In genomic region chr1:215052656-215053055, GRCh38 we compare ENCODE assay signal across 37 cellular contexts. TPM values are rescaled to one million over a fixed set of nuclear protein-coding genes. Genes with fewer than 3 reads are reported as not detected.
A peak's percentile ranks its signal among the peaks of the same experiment; 100 is the strongest.
DNase-seq lines count a peak whose midpoint lies in the region; ATAC-seq and TF ChIP-seq lines count a peak whose summit lies in the region.
"Had no signal": no experiment of that assay in that cellular context is flagged by ENCODE, and none has a peak within 500 bp of the region (broad histone marks: within the 10 kb centered on the region; RNA-seq: fewer than 3 reads in every experiment).

No MANE protein-coding gene starts in this region.

- CTCF ChIA-PET in A673 (lab: Charles Lee) = no interaction called here

- H3K9me3 ChIP-seq in A673 (ENCODE audit: low read depth, low read length, poor library complexity, severe bottlenecking) = no peaks in the 10 kb centered on the region
- H3K9me3 ChIP-seq: A549, gastrocnemius medialis, mucosa of descending colon, sigmoid colon, stomach, thyroid gland, uterus had no signal

- TF ChIP-seq CTCF in AG10803 (conservative IDR thresholded peaks at IDR 0.05; ENCODE audit: low read length) (no peak), HFFc6 (IDR thresholded peaks at IDR 0.05) (no peak), astrocyte of the cerebellum (IDR thresholded peaks at IDR 0.05; ENCODE audit: low read depth, low read length, missing control alignments) (no peak), foreskin keratinocyte (conservative IDR thresholded peaks at IDR 0.05) (no peak), A673 (conservative IDR thresholded peaks at IDR 0.05; ENCODE audit: low read depth, low read length) (no peak), endothelial cell (IDR thresholded peaks at IDR 0.05; ENCODE audit: unreplicated experiment) (no peak)

- no peaks in the 10 kb centered on the region for H3K36me3 ChIP-seq in A673 (ENCODE audit: insufficient read depth, low read length, poor library complexity, severe bottlenecking)
- H3K36me3 ChIP-seq: gastrocnemius medialis, sigmoid colon, stomach, thyroid gland, uterus had no signal

- H3K4me3 Mint-ChIP-seq in HFFc6 (peak overlapping the region; percentile 4), endothelial cell (ENCODE audit: unreplicated experiment) (no peak overlapping the region)
- H3K4me3 Mint-ChIP-seq: activated T-helper 17 cell treated with anti-CD3 and anti-CD28 coated beads, Interleukin-2, amount 50 U/mL, for 72 hours; natural killer cell had no signal

- no peaks in the 10 kb centered on the region for H3K9me3 Mint-ChIP-seq in HFFc6
- H3K9me3 Mint-ChIP-seq in endothelial cell (ENCODE audit: unreplicated experiment) = no peaks in the 10 kb centered on the region
- H3K9me3 Mint-ChIP-seq: activated T-helper 17 cell treated with anti-CD3 and anti-CD28 coated beads, Interleukin-2, amount 50 U/mL, for 72 hours had no signal

- in situ Hi-C loops in astrocyte of the cerebellum (cut with HindIII; ENCODE audit: low sequenced_read_pairs) = no loop called here

- H3K36me3 Mint-ChIP-seq in HFFc6 (ENCODE audit: low read depth) = peaks cover 43% of the 10 kb centered on the region
- no peaks in the 10 kb centered on the region for H3K36me3 Mint-ChIP-seq in endothelial cell (ENCODE audit: low read depth, unreplicated experiment)

- peak; percentile 93 for DNase-seq in AG10803 (ENCODE audit: low read depth)
- peak; percentile 63 for DNase-seq in HFFc6
- peak; percentile 38 for DNase-seq in astrocyte of the cerebellum (ENCODE audit: low read depth)
- no peak for DNase-seq in foreskin keratinocyte
- no peak for DNase-seq in NCI-H774 (lab: John Stamatoyannopoulos, UW)
- DNase-seq in activated CD4-positive, alpha-beta T cell treated with anti-CD3 and anti-CD28 coated beads, Interleukin-2, amount 50 U/mL, for 48 hours = no peak
- no peak for DNase-seq in A673 (ENCODE audit: low spot score)
- DNase-seq in endothelial cell (ENCODE audit: low spot score) = no peak
- DNase-seq: activated naive CD4-positive, alpha-beta T cell treated with anti-CD3 and anti-CD28 coated beads, Interleukin-2, amount 50 U/mL, for 16 hours; caudate nucleus; COR-L47; effector CD8-positive, alpha-beta T cell; gastrocnemius medialis; hypothalamus; left cardiac atrium; MM.1S; mucosa of descending colon; natural killer cell; NCI-H1930; NCI-H2171 treated with DMSO at 0.1 percent for 48 hours; NCI-H510A; occipital lobe; OCI-M1; sigmoid colon; stimulated activated CD4-positive, alpha-beta T cell treated with anti-CD3 and anti-CD28 coated beads, Interleukin-4, amount 100 ng/mL, for 1 hour; stomach; thyroid gland; uterus had no signal

- ATAC-seq in foreskin keratinocyte = peak; percentile 12
- ATAC-seq: A549; activated T-helper 17 cell treated with anti-CD3 and anti-CD28 coated beads, Interleukin-2, amount 50 U/mL, for 72 hours; gastrocnemius medialis; K562; left cardiac atrium; mucosa of descending colon; natural killer cell had no signal

- H3K27me3 ChIP-seq in foreskin keratinocyte (no peaks in the 10 kb centered on the region), A673 (replicated peaks; ENCODE audit: insufficient read depth, low read depth, low read length, poor library complexity) (peaks cover 28% of the 10 kb centered on the region)
- H3K27me3 ChIP-seq: gastrocnemius medialis, stomach, thyroid gland, uterus had no signal

- POLR2A ChIA-PET in A673 (lab: Charles Lee; ENCODE audit: low non-redundant PET) = no interaction called here

- H3K4me3 ChIP-seq in AG10803 (ENCODE audit: low read length) (no peak overlapping the region), astrocyte of the cerebellum (ENCODE audit: low read depth, low read length) (no peak overlapping the region), A673 (ENCODE audit: low read depth, low read length, poor library complexity, severe bottlenecking) (no peak overlapping the region)
- H3K4me3 ChIP-seq: A549, coronary artery, gastrocnemius medialis, K562, mucosa of descending colon, sigmoid colon, stomach, thyroid gland, uterus had no signal

- no peak overlapping the region for H3K27ac ChIP-seq in foreskin keratinocyte
- H3K27ac ChIP-seq in A673 (ENCODE audit: low read depth, low read length, poor library complexity, severe bottlenecking) = no peak overlapping the region
- H3K27ac ChIP-seq: A549, C4-2B, coronary artery, gastrocnemius medialis, sigmoid colon, stomach, thyroid gland, uterus had no signal

- BruUV-seq in A673 (replicated peaks; lab: Mats Ljungman, UMichigan) = no TSS peak

- H3K27me3 Mint-ChIP-seq in HFFc6 (ENCODE audit: insufficient read depth) (no peaks in the 10 kb centered on the region; the same call in 1 of the 2 replicates), endothelial cell (ENCODE audit: unreplicated experiment) (peaks cover 1% of the 10 kb centered on the region)

- H3K27ac Mint-ChIP-seq in HFFc6 (peak overlapping the region; percentile 40), endothelial cell (ENCODE audit: unreplicated experiment) (no peak overlapping the region)
- H3K27ac Mint-ChIP-seq: activated T-helper 17 cell treated with anti-CD3 and anti-CD28 coated beads, Interleukin-2, amount 50 U/mL, for 72 hours; natural killer cell had no signal

- H3K4me1 ChIP-seq in foreskin keratinocyte (no peaks in the 10 kb centered on the region), A673 (ENCODE audit: insufficient read depth, low read length, poor library complexity, severe bottlenecking) (no peaks in the 10 kb centered on the region)
- H3K4me1 ChIP-seq: A549, gastrocnemius medialis, sigmoid colon, stomach, thyroid gland, uterus had no signal

- H3K4me1 Mint-ChIP-seq in HFFc6 (ENCODE audit: low read depth) (peaks cover 75% of the 10 kb centered on the region), endothelial cell (ENCODE audit: unreplicated experiment) (no peaks in the 10 kb centered on the region)
- H3K4me1 Mint-ChIP-seq: activated T-helper 17 cell treated with anti-CD3 and anti-CD28 coated beads, Interleukin-2, amount 50 U/mL, for 72 hours; natural killer cell had no signal

- intact Hi-C loops in A673 (cut with micrococcal nuclease; ENCODE audit: unreplicated experiment) = no loop called here

RNA-seq across cellular contexts. Expression of gene KCNK2, which starts 29.9 kb away (rescaled TPM):
- total RNA-seq in HFFc6 (2021; fragmentation: NEBNext Ultra II Directional; extraction: Animal tissue kit (Norgen Biotek cat#: 25700)) = 10 to 100 TPM; 50.1 to 93.1 (median 85.0) TPM
- total RNA-seq in foreskin keratinocyte (0.28 and 0.31 TPM in 2 replicates), A673 (2021) (not detected in 2 replicates), endothelial cell (ENCODE audit: unreplicated experiment) (not detected)
- polyA plus RNA-seq in foreskin keratinocyte = 0.07 and 0.11 TPM in 2 replicates
- total RNA-seq: activated T-helper 17 cell treated with anti-CD3 and anti-CD28 coated beads, Interleukin-2, amount 50 U/mL, for 72 hours; epithelial cell of proximal tubule; lung microvascular endothelial cell; natural killer cell; pulmonary artery endothelial cell; T-helper 2 cell treated with Interferon-gamma antibody and Interleukin-4, amounts not matched to agents 100 ng/mL and 5 ng/mL, for 36 hours had no signal

Comparison
In these comparisons a context has a peak if more than half of its experiments do, and no peak if none do; other contexts are left out.
1. DNase-seq: peak in AG10803 (single experiment), HFFc6 (single experiment) and astrocyte of the cerebellum (single experiment); none in foreskin keratinocyte (0 of 2), NCI-H774 (single experiment), activated CD4-positive, alpha-beta T cell treated with anti-CD3 and anti-CD28 coated beads, Interleukin-2, amount 50 U/mL, for 48 hours (0 of 2), A673 (single experiment) and endothelial cell (single experiment).
2. RNA of gene KCNK2, which starts 29.9 kb away (total RNA-seq): 50.1 to 93.1 TPM in HFFc6; 0.28 to 0.31 TPM in foreskin keratinocyte, not detected in endothelial cell (single experiment) and not detected in A673; every median in the first group is over 10 times any median in the second.